11 cellular contexts compared by ENCODE assay signal in genomic region chr2:37026050-37026449, GRCh38. TPM values are rescaled to one million over a fixed set of nuclear protein-coding genes. Genes with fewer than 3 reads are reported as not detected.
DNase-seq lines count a peak whose midpoint lies in the region; ATAC-seq and TF ChIP-seq lines count a peak whose summit lies in the region.
"Had no signal": no experiment of that assay in that cellular context is flagged by ENCODE, and none has a peak within 500 bp of the region (broad histone marks: within the 10 kb centered on the region; RNA-seq: fewer than 3 reads in every experiment).

No MANE protein-coding gene starts in this region.

- H3K4me3 ChIP-seq in cardiac muscle cell (no peak overlapping the region), choroid plexus epithelial cell (ENCODE audit: low read depth, low read length) (no peak overlapping the region)

- H3K4me1 Mint-ChIP-seq in stimulated activated effector memory CD8-positive, alpha-beta T cell treated with anti-CD3 and anti-CD28 coated beads, Interleukin-12 subunit alpha, Interleukin-12 subunit beta, amount 100 ng/mL, for 72 hours = no peaks in the 10 kb centered on the region

- H3K4me3 Mint-ChIP-seq in stimulated activated effector memory CD8-positive, alpha-beta T cell treated with anti-CD3 and anti-CD28 coated beads, Interleukin-12 subunit alpha, Interleukin-12 subunit beta, amount 100 ng/mL, for 72 hours = no peak overlapping the region
- H3K4me3 Mint-ChIP-seq: CD4-positive, CD25-positive, alpha-beta regulatory T cell had no signal

- intact Hi-C loops in left cardiac atrium (cut with DNase I) = no loop called here

- peak in 1 of 2 donors; percentile 15 for DNase-seq in cardiac muscle cell (ENCODE audit: low read depth in 1 of 2, low spot score in 1 of 2)
- no peak for DNase-seq in left cardiac atrium
- DNase-seq in NCI-H460 (ENCODE audit: extremely low read depth, low read depth) = peak; percentile 30
- DNase-seq in choroid plexus epithelial cell (ENCODE audit: low read depth) = peak; percentile 24
- no peak for DNase-seq in stimulated activated effector memory CD8-positive, alpha-beta T cell treated with anti-CD3 and anti-CD28 coated beads, Interleukin-12 subunit alpha, Interleukin-12 subunit beta, amount 100 ng/mL, for 72 hours (ENCODE audit: low spot score in 2 of 2)
- DNase-seq in AML-193 (lab: John Stamatoyannopoulos, UW) = no peak
- DNase-seq: cortex of kidney, nucleus accumbens had no signal

- no peaks in the 10 kb centered on the region for H3K9me3 ChIP-seq in cardiac muscle cell (ENCODE audit: low read depth)

- TF ChIP-seq CTCF in cardiac muscle cell (IDR thresholded peaks at IDR 0.05; ENCODE audit: low read depth, low read length) (peak; percentile 22), choroid plexus epithelial cell (conservative IDR thresholded peaks at IDR 0.05; ENCODE audit: low read depth, low read length) (peak; percentile 40)

- peaks cover 10% of the 10 kb centered on the region for H3K36me3 ChIP-seq in cardiac muscle cell

- H3K27ac ChIP-seq in cardiac muscle cell = no peak overlapping the region

- no peaks in the 10 kb centered on the region for H3K27me3 ChIP-seq in cardiac muscle cell

- ATAC-seq in left cardiac atrium (no peak), HG03039 (IDR thresholded peaks at IDR 0.05; ENCODE audit: unreplicated experiment) (no peak), GM18907 (IDR thresholded peaks at IDR 0.05; ENCODE audit: unreplicated experiment) (no peak)
- no peak for ATAC-seq in stimulated activated effector memory CD8-positive, alpha-beta T cell treated with anti-CD3 and anti-CD28 coated beads, Interleukin-12 subunit alpha, Interleukin-12 subunit beta, amount 100 ng/mL, for 72 hours

- no peaks in the 10 kb centered on the region for H3K9me3 Mint-ChIP-seq in stimulated activated effector memory CD8-positive, alpha-beta T cell treated with anti-CD3 and anti-CD28 coated beads, Interleukin-12 subunit alpha, Interleukin-12 subunit beta, amount 100 ng/mL, for 72 hours
- H3K9me3 Mint-ChIP-seq: CD4-positive, CD25-positive, alpha-beta regulatory T cell had no signal

- peaks cover 98% of the 10 kb centered on the region for H3K36me3 Mint-ChIP-seq in stimulated activated effector memory CD8-positive, alpha-beta T cell treated with anti-CD3 and anti-CD28 coated beads, Interleukin-12 subunit alpha, Interleukin-12 subunit beta, amount 100 ng/mL, for 72 hours

- peak overlapping the region; percentile 20 for H3K27ac Mint-ChIP-seq in stimulated activated effector memory CD8-positive, alpha-beta T cell treated with anti-CD3 and anti-CD28 coated beads, Interleukin-12 subunit alpha, Interleukin-12 subunit beta, amount 100 ng/mL, for 72 hours

- H3K4me1 ChIP-seq in cardiac muscle cell (ENCODE audit: low read depth) = peaks cover 10% of the 10 kb centered on the region

RNA-seq across cellular contexts. Expression of gene HEATR5B, which starts 58.1 kb away (rescaled TPM):
- total RNA-seq in cardiac muscle cell = 10.7 and 12.1 TPM in 2 replicates
- 5.5 and 11.9 TPM in 2 replicates for polyA plus RNA-seq in cardiac muscle cell
- 10 to 100 TPM; 11.6 to 16.3 TPM for total RNA-seq in left cardiac atrium
- total RNA-seq in NCI-H460 (2014; rRNA removed; shearing (Covaris generic)) = 14.2 and 16.9 TPM in 2 replicates
- polyA plus RNA-seq in NCI-H460 (2014; cell fraction: nucleus; rRNA removed) = 14.8 and 16.7 TPM in 2 replicates

RNA-seq across cellular contexts. Expression of gene GPATCH11, which starts 58.3 kb away (rescaled TPM):
- total RNA-seq in cardiac muscle cell (2.8 and 4.4 TPM in 2 replicates), left cardiac atrium (1 to 10 TPM; 5.9 to 7.3 TPM)
- polyA plus RNA-seq in cardiac muscle cell = 4.8 and 6.6 TPM in 2 replicates
- 11.3 TPM in 2 replicates for total RNA-seq in NCI-H460 (2014; rRNA removed; shearing (Covaris generic))
- 7.8 and 10.3 TPM in 2 replicates for polyA plus RNA-seq in NCI-H460 (2014; cell fraction: nucleus; rRNA removed)

RNA-seq across cellular contexts. Expression of gene STRN, which starts 59.7 kb away (rescaled TPM):
- total RNA-seq in cardiac muscle cell (16.3 and 19.5 TPM in 2 replicates), left cardiac atrium (10 to 100 TPM; 33.8 to 35.3 TPM)
- 8.7 and 11.4 TPM in 2 replicates for polyA plus RNA-seq in cardiac muscle cell
- 16.1 and 17.4 TPM in 2 replicates for total RNA-seq in NCI-H460 (2014; rRNA removed; shearing (Covaris generic))
- 8.1 and 9.7 TPM in 2 replicates for polyA plus RNA-seq in NCI-H460 (2014; cell fraction: nucleus; rRNA removed)

Comparison
In these comparisons a context has a peak if more than half of its experiments do, and no peak if none do; other contexts are left out.
1. DNase-seq: peak in NCI-H460 (single experiment) and choroid plexus epithelial cell (single experiment); none in left cardiac atrium (single experiment), stimulated activated effector memory CD8-positive, alpha-beta T cell treated with anti-CD3 and anti-CD28 coated beads, Interleukin-12 subunit alpha, Interleukin-12 subunit beta, amount 100 ng/mL, for 72 hours (0 of 2) and AML-193 (0 of 2).